ENCODE assay signal across 30 cellular contexts in the genomic region with DNA sequence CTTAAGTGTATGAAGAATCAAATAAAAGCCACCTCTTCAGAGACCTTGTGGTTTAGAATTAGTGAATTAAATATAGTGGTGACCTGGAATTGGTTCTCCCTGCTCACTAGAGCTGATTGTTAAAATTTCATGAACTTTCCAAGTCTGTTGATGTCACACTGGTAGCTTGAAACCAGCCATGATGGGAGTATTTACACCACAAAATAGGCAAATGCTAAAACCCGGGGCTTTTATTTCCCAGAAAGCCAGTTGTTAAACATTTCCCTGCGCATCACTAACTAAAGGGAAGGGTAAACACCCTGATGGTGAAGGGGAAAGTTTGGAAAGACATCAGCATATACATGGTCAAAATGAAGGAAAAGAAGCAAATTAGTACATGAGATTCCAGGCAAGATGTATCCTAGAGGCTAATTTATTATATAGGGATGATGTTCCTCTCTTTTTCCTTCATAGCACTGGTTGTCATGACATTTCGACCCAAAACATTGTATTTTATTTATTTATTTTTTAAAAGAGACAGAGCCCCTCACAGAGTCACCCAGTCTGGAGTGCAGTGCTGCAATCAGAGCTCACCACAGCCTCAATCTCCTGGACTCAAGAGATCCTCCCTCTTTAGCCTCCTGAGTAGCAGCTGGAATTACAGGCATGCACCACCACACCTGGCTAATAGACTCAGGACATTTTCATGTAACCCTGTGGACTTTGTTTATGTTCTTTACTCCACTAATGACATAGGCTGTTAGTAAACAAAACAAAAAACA.
DNase-seq lines count a peak whose midpoint lies in the region; ATAC-seq and TF ChIP-seq lines count a peak whose summit lies in the region.
"Had no signal": no experiment of that assay in that cellular context is flagged by ENCODE, and none has a peak within 500 bp of the region (broad histone marks: within the 10 kb centered on the region; RNA-seq: fewer than 3 reads in every experiment).

No MANE protein-coding gene starts in this region.

- ATAC-seq in HG02981 (IDR thresholded peaks at IDR 0.05; ENCODE audit: unreplicated experiment) = no peak
- ATAC-seq: activated CD4-positive, CD25-positive, alpha-beta regulatory T cell treated with anti-CD3 and anti-CD28 coated beads, Interleukin-2, amount 50 U/mL, for 24 hours; activated CD8-positive, alpha-beta T cell treated with anti-CD3 and anti-CD28 coated beads for 36 hours; activated naive CD4-positive, alpha-beta T cell treated with anti-CD3 and anti-CD28 coated beads, Interleukin-2, amount 50 U/mL, for 72 hours; activated T-helper 17 cell treated with anti-CD3 and anti-CD28 coated beads, Interleukin-2, amount 50 U/mL, for 72 hours; gastroesophageal sphincter; left lobe of liver; natural killer cell treated with Interleukin-12 subunit alpha and Interleukin-12 subunit beta and Interleukin-15 and Interleukin-18, amount 100 ng/mL, for 72 hours; stimulated activated naive CD8-positive, alpha-beta T cell treated with anti-CD3 and anti-CD28 coated beads, Interleukin-15, amount 100 ng/mL, for 72 hours; T-helper 17 cell had no signal

- peaks cover 23% of the 10 kb centered on the region for H3K4me1 Mint-ChIP-seq in MCF 10A (ENCODE audit: insufficient read depth, unreplicated experiment)
- H3K4me1 Mint-ChIP-seq in CD14-positive monocyte = peaks cover 38% of the 10 kb centered on the region
- H3K4me1 Mint-ChIP-seq: activated T-helper 17 cell treated with anti-CD3 and anti-CD28 coated beads, Interleukin-2, amount 50 U/mL, for 72 hours; CD8-positive, alpha-beta memory T cell; stimulated activated naive CD8-positive, alpha-beta T cell treated with anti-CD3 and anti-CD28 coated beads, Interleukin-15, amount 100 ng/mL, for 72 hours; T-helper 17 cell had no signal

- TF ChIP-seq POLR2A in breast epithelium (IDR thresholded peaks at IDR 0.05) (no peak), transverse colon (IDR thresholded peaks at IDR 0.05) (no peak)

- no peak overlapping the region for H3K4me3 Mint-ChIP-seq in MCF 10A (ENCODE audit: unreplicated experiment)
- H3K4me3 Mint-ChIP-seq in CD14-positive monocyte = no peak overlapping the region
- H3K4me3 Mint-ChIP-seq: activated CD8-positive, alpha-beta T cell treated with anti-CD3 and anti-CD28 coated beads for 36 hours; activated T-helper 17 cell treated with anti-CD3 and anti-CD28 coated beads, Interleukin-2, amount 50 U/mL, for 72 hours; CD8-positive, alpha-beta memory T cell; dendritic cell treated with granulocyte-macrophage colony-stimulating factor and Interleukin-4, amounts not matched to agents 40 ng/mL and 50 ng/mL, for 4 days; natural killer cell treated with Interleukin-12 subunit alpha and Interleukin-12 subunit beta and Interleukin-15 and Interleukin-18, amount 100 ng/mL, for 72 hours; stimulated activated naive CD8-positive, alpha-beta T cell treated with anti-CD3 and anti-CD28 coated beads, Interleukin-15, amount 100 ng/mL, for 72 hours; T-helper 17 cell had no signal

- peaks cover 6 to 8% of the 10 kb centered on the region in 2 donors for H3K4me1 ChIP-seq in breast epithelium
- peaks cover 4% of the 10 kb centered on the region for H3K4me1 ChIP-seq in SJCRH30
- H3K4me1 ChIP-seq in transverse colon = peaks cover 18 to 57% (median 33%) of the 10 kb centered on the region in 4 donors
- H3K4me1 ChIP-seq: HAP-1 had no signal

- H3K27ac ChIP-seq in breast epithelium (peak overlapping the region in 1 of 2 donors; percentile 34), SJCRH30 (peak overlapping the region; percentile 0; the same call in 1 of the 2 replicates), transverse colon (peak overlapping the region; percentile 50 to 76 (median 71))
- H3K27ac ChIP-seq: gastroesophageal sphincter, SK-N-MC, skin epidermis, thyroid gland had no signal

- DNase-seq in MCF 10A (ENCODE audit: unreplicated experiment) (no peak), breast epithelium (ENCODE audit: low spot score in 2 of 2) (no peak), SJCRH30 (no peak), kidney tubule cell (ENCODE audit: low spot score) (peak; percentile 39), transverse colon (no peak), CD14-positive monocyte (ENCODE audit: low spot score) (no peak), NCI-H2196 treated with DMSO at 0.1 percent for 48 hours (lab: John Stamatoyannopoulos, UW; ENCODE audit: unreplicated experiment) (no peak)
- DNase-seq: activated CD8-positive, alpha-beta T cell treated with anti-CD3 and anti-CD28 coated beads for 36 hours; anterior cingulate cortex; caudate nucleus; CD8-positive, alpha-beta memory T cell; DMS79 treated with DMSO at 0.1 percent for 48 hours; NCI-H1694 treated with DMSO at 0.1 percent for 48 hours; NCI-H526; Peyer's patch; stimulated activated CD8-positive, alpha-beta memory T cell treated with anti-CD3 and anti-CD28 coated beads, Interleukin-4, amount 100 ng/mL, for 48 hours; stimulated activated naive CD8-positive, alpha-beta T cell treated with anti-CD3 and anti-CD28 coated beads, Interleukin-15, amount 100 ng/mL, for 72 hours; T-helper 17 cell; thyroid gland had no signal

- H3K36me3 ChIP-seq in breast epithelium (no peaks in the 10 kb centered on the region), SJCRH30 (no peaks in the 10 kb centered on the region), transverse colon (no peaks in the 10 kb centered on the region)
- H3K36me3 ChIP-seq: gastroesophageal sphincter, HAP-1, Peyer's patch, thyroid gland had no signal

- H3K27me3 Mint-ChIP-seq in MCF 10A (ENCODE audit: insufficient read depth, unreplicated experiment) = no peaks in the 10 kb centered on the region
- H3K27me3 Mint-ChIP-seq in CD14-positive monocyte (ENCODE audit: low read depth in 3 of 3) = peaks cover 0 to 2% (median 0%) of the 10 kb centered on the region in 3 donors
- H3K27me3 Mint-ChIP-seq: activated T-helper 17 cell treated with anti-CD3 and anti-CD28 coated beads, Interleukin-2, amount 50 U/mL, for 72 hours; dendritic cell treated with granulocyte-macrophage colony-stimulating factor and Interleukin-4, amounts not matched to agents 40 ng/mL and 50 ng/mL, for 4 days; stimulated activated naive CD8-positive, alpha-beta T cell treated with anti-CD3 and anti-CD28 coated beads, Interleukin-15, amount 100 ng/mL, for 72 hours had no signal

- in situ Hi-C loops in transverse colon (cut with MboI; ENCODE audit: low pct_ligation_motif_present in 1 of 4, low pct_unique_long_range_greater_than_20kb in 1 of 4, low sequenced_read_pairs in 3 of 4) = loop anchor here in 1 of 4 donors (25.0 kb wide), 1 partner anchor 94 kb away; no protein-coding TSS in a partner anchor

- peak overlapping the region; percentile 90 for H3K27ac Mint-ChIP-seq in MCF 10A (ENCODE audit: low read depth, unreplicated experiment)
- no peak overlapping the region for H3K27ac Mint-ChIP-seq in CD14-positive monocyte
- H3K27ac Mint-ChIP-seq: activated CD8-positive, alpha-beta T cell treated with anti-CD3 and anti-CD28 coated beads for 36 hours; activated naive CD4-positive, alpha-beta T cell treated with anti-CD3 and anti-CD28 coated beads, Interleukin-2, amount 50 U/mL, for 72 hours; activated T-helper 17 cell treated with anti-CD3 and anti-CD28 coated beads, Interleukin-2, amount 50 U/mL, for 72 hours; CD8-positive, alpha-beta memory T cell; dendritic cell treated with granulocyte-macrophage colony-stimulating factor and Interleukin-4, amounts not matched to agents 40 ng/mL and 50 ng/mL, for 4 days; natural killer cell treated with Interleukin-12 subunit alpha and Interleukin-12 subunit beta and Interleukin-15 and Interleukin-18, amount 100 ng/mL, for 72 hours; stimulated activated naive CD8-positive, alpha-beta T cell treated with anti-CD3 and anti-CD28 coated beads, Interleukin-15, amount 100 ng/mL, for 72 hours; T-helper 17 cell had no signal

- H3K36me3 Mint-ChIP-seq in MCF 10A (ENCODE audit: insufficient read depth, unreplicated experiment) (peaks cover 13% of the 10 kb centered on the region), CD14-positive monocyte (peaks cover 27 to 37% of the 10 kb centered on the region in 2 donors)
- H3K36me3 Mint-ChIP-seq: activated naive CD4-positive, alpha-beta T cell treated with anti-CD3 and anti-CD28 coated beads, Interleukin-2, amount 50 U/mL, for 72 hours; CD8-positive, alpha-beta memory T cell; natural killer cell treated with Interleukin-12 subunit alpha and Interleukin-12 subunit beta and Interleukin-15 and Interleukin-18, amount 100 ng/mL, for 72 hours had no signal

- 85 to 89% methylated on average over 3 of the region's 3 CpGs for WGBS in transverse colon (ENCODE audit: low coverage in 1 of 2), 2 donors

- H3K9me3 Mint-ChIP-seq in MCF 10A (ENCODE audit: unreplicated experiment) (no peaks in the 10 kb centered on the region), CD14-positive monocyte (peaks cover 0 to 1% (median 0%) of the 10 kb centered on the region in 7 donors)
- H3K9me3 Mint-ChIP-seq: activated CD8-positive, alpha-beta T cell treated with anti-CD3 and anti-CD28 coated beads for 36 hours; activated naive CD4-positive, alpha-beta T cell treated with anti-CD3 and anti-CD28 coated beads, Interleukin-2, amount 50 U/mL, for 72 hours; activated T-helper 17 cell treated with anti-CD3 and anti-CD28 coated beads, Interleukin-2, amount 50 U/mL, for 72 hours; dendritic cell treated with granulocyte-macrophage colony-stimulating factor and Interleukin-4, amounts not matched to agents 40 ng/mL and 50 ng/mL, for 4 days; natural killer cell treated with Interleukin-12 subunit alpha and Interleukin-12 subunit beta and Interleukin-15 and Interleukin-18, amount 100 ng/mL, for 72 hours; stimulated activated naive CD8-positive, alpha-beta T cell treated with anti-CD3 and anti-CD28 coated beads, Interleukin-15, amount 100 ng/mL, for 72 hours had no signal

- TF ChIP-seq CTCF in MCF 10A (IDR thresholded peaks at IDR 0.05; ENCODE audit: unreplicated experiment) (no peak), breast epithelium (IDR thresholded peaks at IDR 0.05) (no peak), transverse colon (IDR thresholded peaks at IDR 0.05) (no peak), CD14-positive monocyte (IDR thresholded peaks at IDR 0.05) (no peak)

- no TSS peak for BruUV-seq in MCF 10A (replicated peaks; lab: Mats Ljungman, UMichigan)

- no peaks in the 10 kb centered on the region for H3K27me3 ChIP-seq in breast epithelium
- H3K27me3 ChIP-seq in SJCRH30 = no peaks in the 10 kb centered on the region
- no peaks in the 10 kb centered on the region for H3K27me3 ChIP-seq in transverse colon
- H3K27me3 ChIP-seq: gastroesophageal sphincter, Peyer's patch, thyroid gland had no signal

- H3K9me3 ChIP-seq in breast epithelium (no peaks in the 10 kb centered on the region), SJCRH30 (replicated peaks) (no peaks in the 10 kb centered on the region), transverse colon (no peaks in the 10 kb centered on the region)
- H3K9me3 ChIP-seq: gastroesophageal sphincter, HAP-1, Peyer's patch, thyroid gland had no signal

- POLR2A ChIA-PET in MCF 10A (lab: Yijun Ruan, JAX) = interaction anchor here (0.9 to 3.3 kb wide), 6 partner anchors 47 to 112 kb away, joined by 3 to 29 read pairs (median 4); no protein-coding TSS in a partner anchor

- CTCF ChIA-PET in MCF 10A (lab: Yijun Ruan, JAX) = interaction anchor here (1.5 to 2.0 kb wide), 3 partner anchors 93 to 113 kb away, joined by 3 to 6 read pairs (median 4); no protein-coding TSS in a partner anchor

- H3K4me3 ChIP-seq in breast epithelium = no peak overlapping the region
- no peak overlapping the region for H3K4me3 ChIP-seq in SJCRH30
- H3K4me3 ChIP-seq in transverse colon = no peak overlapping the region
- H3K4me3 ChIP-seq: gastroesophageal sphincter, HAP-1, Peyer's patch, SK-N-MC, skin epidermis, thyroid gland had no signal

- no peak for TF ChIP-seq EP300 in transverse colon (IDR thresholded peaks at IDR 0.05; ENCODE audit: low read depth)

- intact Hi-C loops in MCF 10A (cut with micrococcal nuclease) (no loop called here), breast epithelium (cut with DNase I; ENCODE audit: low total_unique reads) (loop anchor here (10.0 kb wide), 1 partner anchor 94 kb away; no protein-coding TSS in a partner anchor), transverse colon (cut with DNase I; ENCODE audit: low total_unique reads) (loop anchor here (10.0 kb wide), 2 partner anchors 86 to 94 kb away; no protein-coding TSS in a partner anchor), CD14-positive monocyte (cut with micrococcal nuclease) (loop anchor here in 1 of 2 donors (10.0 kb wide), 1 partner anchor 54 kb away; no protein-coding TSS in a partner anchor)
